Comparison of ENCODE assay signal across 1 cellular context in the genomic region with DNA sequence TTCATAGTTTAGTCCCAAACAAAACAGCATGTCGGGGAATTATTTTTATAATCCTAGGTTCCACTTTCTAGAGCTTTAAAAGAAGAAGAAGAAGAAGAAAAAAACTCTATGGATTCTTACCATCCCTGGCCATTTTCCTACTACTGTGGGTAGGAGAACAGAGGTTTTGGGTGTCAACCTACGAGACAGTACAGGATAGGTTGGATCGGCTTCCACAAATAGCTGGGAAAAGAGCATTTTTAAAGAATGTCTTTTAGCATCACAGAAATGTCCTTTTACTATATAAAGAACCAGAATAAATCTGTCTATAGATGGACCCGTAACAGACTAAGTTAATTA.
TF ChIP-seq lines count a peak whose summit lies in the region.

No MANE protein-coding gene starts in this region.

TF ChIP-seq in HepG2, 621 proteins besides CTCF, POLR2A, EP300 and RAD21 (continued from another document):
- TF ChIP-seq, protein P1, sequence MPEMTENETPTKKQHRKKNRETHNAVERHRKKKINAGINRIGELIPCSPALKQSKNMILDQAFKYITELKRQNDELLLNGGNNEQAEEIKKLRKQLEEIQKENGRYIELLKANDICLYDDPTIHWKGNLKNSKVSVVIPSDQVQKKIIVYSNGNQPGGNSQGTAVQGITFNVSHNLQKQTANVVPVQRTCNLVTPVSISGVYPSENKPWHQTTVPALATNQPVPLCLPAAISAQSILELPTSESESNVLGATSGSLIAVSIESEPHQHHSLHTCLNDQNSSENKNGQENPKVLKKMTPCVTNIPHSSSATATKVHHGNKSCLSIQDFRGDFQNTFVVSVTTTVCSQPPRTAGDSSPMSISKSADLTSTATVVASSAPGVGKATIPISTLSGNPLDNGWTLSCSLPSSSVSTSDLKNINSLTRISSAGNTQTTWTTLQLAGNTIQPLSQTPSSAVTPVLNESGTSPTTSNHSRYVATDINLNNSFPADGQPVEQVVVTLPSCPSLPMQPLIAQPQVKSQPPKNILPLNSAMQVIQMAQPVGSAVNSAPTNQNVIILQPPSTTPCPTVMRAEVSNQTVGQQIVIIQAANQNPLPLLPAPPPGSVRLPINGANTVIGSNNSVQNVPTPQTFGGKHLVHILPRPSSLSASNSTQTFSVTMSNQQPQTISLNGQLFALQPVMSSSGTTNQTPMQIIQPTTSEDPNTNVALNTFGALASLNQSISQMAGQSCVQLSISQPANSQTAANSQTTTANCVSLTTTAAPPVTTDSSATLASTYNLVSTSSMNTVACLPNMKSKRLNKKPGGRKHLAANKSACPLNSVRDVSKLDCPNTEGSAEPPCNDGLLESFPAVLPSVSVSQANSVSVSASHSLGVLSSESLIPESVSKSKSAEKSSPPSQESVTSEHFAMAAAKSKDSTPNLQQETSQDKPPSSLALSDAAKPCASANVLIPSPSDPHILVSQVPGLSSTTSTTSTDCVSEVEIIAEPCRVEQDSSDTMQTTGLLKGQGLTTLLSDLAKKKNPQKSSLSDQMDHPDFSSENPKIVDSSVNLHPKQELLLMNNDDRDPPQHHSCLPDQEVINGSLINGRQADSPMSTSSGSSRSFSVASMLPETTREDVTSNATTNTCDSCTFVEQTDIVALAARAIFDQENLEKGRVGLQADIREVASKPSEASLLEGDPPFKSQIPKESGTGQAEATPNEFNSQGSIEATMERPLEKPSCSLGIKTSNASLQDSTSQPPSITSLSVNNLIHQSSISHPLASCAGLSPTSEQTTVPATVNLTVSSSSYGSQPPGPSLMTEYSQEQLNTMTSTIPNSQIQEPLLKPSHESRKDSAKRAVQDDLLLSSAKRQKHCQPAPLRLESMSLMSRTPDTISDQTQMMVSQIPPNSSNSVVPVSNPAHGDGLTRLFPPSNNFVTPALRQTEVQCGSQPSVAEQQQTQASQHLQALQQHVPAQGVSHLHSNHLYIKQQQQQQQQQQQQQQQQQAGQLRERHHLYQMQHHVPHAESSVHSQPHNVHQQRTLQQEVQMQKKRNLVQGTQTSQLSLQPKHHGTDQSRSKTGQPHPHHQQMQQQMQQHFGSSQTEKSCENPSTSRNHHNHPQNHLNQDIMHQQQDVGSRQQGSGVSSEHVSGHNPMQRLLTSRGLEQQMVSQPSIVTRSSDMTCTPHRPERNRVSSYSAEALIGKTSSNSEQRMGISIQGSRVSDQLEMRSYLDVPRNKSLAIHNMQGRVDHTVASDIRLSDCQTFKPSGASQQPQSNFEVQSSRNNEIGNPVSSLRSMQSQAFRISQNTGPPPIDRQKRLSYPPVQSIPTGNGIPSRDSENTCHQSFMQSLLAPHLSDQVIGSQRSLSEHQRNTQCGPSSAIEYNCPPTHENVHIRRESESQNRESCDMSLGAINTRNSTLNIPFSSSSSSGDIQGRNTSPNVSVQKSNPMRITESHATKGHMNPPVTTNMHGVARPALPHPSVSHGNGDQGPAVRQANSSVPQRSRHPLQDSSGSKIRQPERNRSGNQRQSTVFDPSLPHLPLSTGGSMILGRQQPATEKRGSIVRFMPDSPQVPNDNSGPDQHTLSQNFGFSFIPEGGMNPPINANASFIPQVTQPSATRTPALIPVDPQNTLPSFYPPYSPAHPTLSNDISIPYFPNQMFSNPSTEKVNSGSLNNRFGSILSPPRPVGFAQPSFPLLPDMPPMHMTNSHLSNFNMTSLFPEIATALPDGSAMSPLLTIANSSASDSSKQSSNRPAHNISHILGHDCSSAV (CRISPR knock-in tag; IDR thresholded peaks at IDR 0.05; ENCODE audit: borderline replicate concordance) = no peak
- no peak for TF ChIP-seq ZNF598 (CRISPR knock-in tag; IDR thresholded peaks at IDR 0.05; ENCODE audit: borderline replicate concordance)
- TF ChIP-seq MAF1 (CRISPR knock-in tag; IDR thresholded peaks at IDR 0.05; ENCODE audit: borderline replicate concordance) = no peak
- TF ChIP-seq ZNF33A (CRISPR knock-in tag; IDR thresholded peaks at IDR 0.05; ENCODE audit: borderline replicate concordance) = no peak
- TF ChIP-seq ZNF136 (CRISPR knock-in tag; IDR thresholded peaks at IDR 0.05; ENCODE audit: low read depth) = no peak
- no peak for TF ChIP-seq TCF7L2 (IDR thresholded peaks at IDR 0.05; ENCODE audit: low read depth, low read length)
- TF ChIP-seq BCLAF1 (IDR thresholded peaks at IDR 0.05) = no peak
- no peak for TF ChIP-seq ZSCAN20 (CRISPR knock-in tag; IDR thresholded peaks at IDR 0.05; ENCODE audit: borderline replicate concordance)
- no peak for TF ChIP-seq ZBTB7A (CRISPR knock-in tag; IDR thresholded peaks at IDR 0.05)
